ENCODE assay signal across 15 cellular contexts in genomic region chr7:51288896-51289607, GRCh38. TPM values are rescaled to one million over a fixed set of nuclear protein-coding genes. Genes with fewer than 3 reads are reported as not detected.
DNase-seq lines count a peak whose midpoint lies in the region; ATAC-seq, FAIRE-seq and TF ChIP-seq lines count a peak whose summit lies in the region.
"Had no signal": no experiment of that assay in that cellular context is flagged by ENCODE, and none has a peak within 500 bp of the region (broad histone marks: within the 10 kb centered on the region; RNA-seq: fewer than 3 reads in every experiment).

No MANE protein-coding gene starts in this region.

- H3F3A ChIP-seq in PC-9 (ENCODE audit: insufficient read depth, low read depth) = peaks cover 7% of the 10 kb centered on the region; the same call in 1 of the 2 replicates

- H2AFZ ChIP-seq in PC-9 = no peak overlapping the region

- intact Hi-C loops in PC-9 (cut with micrococcal nuclease; ENCODE audit: unreplicated experiment) = loop anchor here (2.0 kb wide), 2 partner anchors 14 to 26 kb away; no protein-coding TSS in a partner anchor
- intact Hi-C loops in sciatic nerve (cut with DNase I) = no loop called here

- TF ChIP-seq POLR2A in GM12891 (IDR thresholded peaks at IDR 0.05; ENCODE audit: low read depth, low read length) = no peak

- ATAC-seq in sciatic nerve = peak; percentile 52
- no peak for ATAC-seq in HG03460 (IDR thresholded peaks at IDR 0.05; ENCODE audit: unreplicated experiment)
- no peak for ATAC-seq in GM21528 (IDR thresholded peaks at IDR 0.05; ENCODE audit: low FRiP score, unreplicated experiment)
- ATAC-seq: naive thymus-derived CD4-positive, alpha-beta T cell had no signal

- H3K36me3 ChIP-seq in HEK293 (ENCODE audit: control insufficient read depth in 2 of 2, insufficient read depth in 1 of 2, low read length in 2 of 2) (no peaks in the 10 kb centered on the region), PC-9 (ENCODE audit: low read depth) (no peaks in the 10 kb centered on the region), right atrium auricular region (no peaks in the 10 kb centered on the region)

- H3K4me1 ChIP-seq in HEK293 (ENCODE audit: control insufficient read depth, insufficient read depth, low read length) (peaks cover 8% of the 10 kb centered on the region), PC-9 (replicated peaks; ENCODE audit: insufficient read depth) (peaks cover 21% of the 10 kb centered on the region), right atrium auricular region (peaks cover 0 to 16% of the 10 kb centered on the region in 2 donors)

- FAIRE-seq in GM12891 (lab: Jason Lieb, UNC) = no peak
- FAIRE-seq: GM12892 had no signal

- no peaks in the 10 kb centered on the region; the same call in 1 of the 2 replicates for H4K20me1 ChIP-seq in PC-9 (ENCODE audit: insufficient read depth)

- H3K9me2 ChIP-seq in PC-9 (ENCODE audit: insufficient read depth) = no peaks in the 10 kb centered on the region

- H3K4me2 ChIP-seq in PC-9 = peak overlapping the region; percentile 41; the same call in 1 of the 2 replicates
- H3K4me2 ChIP-seq: SK-N-SH had no signal

- H3K27ac ChIP-seq in HEK293 (ENCODE audit: extremely low read depth, low read depth, low read length) (no peak overlapping the region), PC-9 (no peak overlapping the region), right atrium auricular region (peak overlapping the region; percentile 49 to 78)

- peaks cover 53% of the 10 kb centered on the region for H3K79me2 ChIP-seq in PC-9 (ENCODE audit: low read depth)

- TF ChIP-seq CTCF in HEK293 (tag by site-specific recombination; IDR thresholded peaks at IDR 0.05) = no peak
- TF ChIP-seq CTCF in PC-9 (conservative IDR thresholded peaks at IDR 0.05) = no peak
- no peak for TF ChIP-seq CTCF in right atrium auricular region (IDR thresholded peaks at IDR 0.05)

- no peaks in the 10 kb centered on the region for H3K27me3 ChIP-seq in PC-9 (ENCODE audit: insufficient read depth, low read depth)
- no peaks in the 10 kb centered on the region for H3K27me3 ChIP-seq in right atrium auricular region

- no peaks in the 10 kb centered on the region for H3K9me3 ChIP-seq in HEK293 (ENCODE audit: control insufficient read depth, insufficient read depth, low read depth, low read length)
- peaks cover 3% of the 10 kb centered on the region; the same call in 1 of the 2 replicates for H3K9me3 ChIP-seq in PC-9 (ENCODE audit: insufficient read depth, low read depth)
- peaks cover 0 to 3% of the 10 kb centered on the region in 2 donors for H3K9me3 ChIP-seq in right atrium auricular region
- H3K9me3 ChIP-seq: SK-N-SH had no signal

- DNase-seq in PC-9 = peak in 1 of 2 experiments; percentile 52
- peak; percentile 46 for DNase-seq in right atrium auricular region (ENCODE audit: low spot score)
- DNase-seq in sciatic nerve (ENCODE audit: low spot score) = no peak
- DNase-seq in mesenteric fat pad (ENCODE audit: low spot score) = no peak
- no peak for DNase-seq in GM12891 (ENCODE audit: insufficient read length, low spot score)
- DNase-seq: activated CD4-positive, alpha-beta memory T cell treated with anti-CD3 and anti-CD28 coated beads, Interleukin-2, amount 10 ng/mL, durations not matched to agents 7 days and 5 days; activated naive CD8-positive, alpha-beta T cell treated with anti-CD3 and anti-CD28 coated beads, Interleukin-2, amount 10 ng/mL, durations not matched to agents 7 days and 5 days; effector CD8-positive, alpha-beta T cell; naive thymus-derived CD4-positive, alpha-beta T cell; SK-N-SH; stimulated activated CD4-positive, alpha-beta T cell treated with anti-CD3 and anti-CD28 coated beads, Interleukin-1b, Interleukin-23, amount 100 ng/mL, for 48 hours had no signal

- CTCF ChIA-PET in HEK293 (lab: Yijun Ruan, JAX) (interaction anchor here (0.6 kb wide), 1 partner anchor 435 kb away, joined by 3 read pairs; no protein-coding TSS in a partner anchor), PC-9 (lab: Charles Lee) (no interaction called here)

- H3K4me3 ChIP-seq in HEK293 (ENCODE audit: low read depth, low read length) = no peak overlapping the region
- no peak overlapping the region for H3K4me3 ChIP-seq in PC-9
- no peak overlapping the region for H3K4me3 ChIP-seq in right atrium auricular region

- POLR2A ChIA-PET in HEK293 (lab: Yijun Ruan, JAX) (interaction anchor here (0.6 kb wide), 1 partner anchor 188 kb away, joined by 3 read pairs; no protein-coding TSS in a partner anchor), PC-9 (lab: Charles Lee; ENCODE audit: unreplicated experiment) (interaction anchor here (0.9 kb wide), 1 partner anchor 27 kb away, joined by 3 read pairs; no protein-coding TSS in a partner anchor)

- BruUV-seq in PC-9 (replicated peaks; lab: Mats Ljungman, UMichigan) = no TSS peak

TF ChIP-seq in HEK293, 187 proteins besides CTCF, POLR2A, EP300 and RAD21:
- TF ChIP-seq SP7 (tag by site-specific recombination; IDR thresholded peaks at IDR 0.05) (no peak), GLIS1 (tag by site-specific recombination; IDR thresholded peaks at IDR 0.05) (peak; percentile 62), ZBTB17 (tag by site-specific recombination; IDR thresholded peaks at IDR 0.05) (peak; percentile 45; the same call in 1 of the 2 replicates), HOXC10 (CRISPR knock-in tag; IDR thresholded peaks at IDR 0.05) (no peak), ZIC2 (tag by site-specific recombination; IDR thresholded peaks at IDR 0.05) (0 out of 2 replicates have a peak, but pooled peaks have one; percentile 8)

TF ChIP-seq in GM12891, 5 proteins besides CTCF, POLR2A, EP300 and RAD21:
- no peak for TF ChIP-seq POU2F2 (IDR thresholded peaks at IDR 0.05; ENCODE audit: low read depth, low read length)
TF ChIP-seq in GM12891: peak in this region for 0.

RNA-seq across cellular contexts. Expression of gene COBL, which starts 27.6 kb away (rescaled TPM):
- total RNA-seq in PC-9 (2021) = 49.4 and 51.4 TPM in 2 replicates
- total RNA-seq in right atrium auricular region = 10 to 100 TPM; 26.3 to 31.4 TPM
- total RNA-seq in sciatic nerve = 17.0 TPM
- total RNA-seq in mesenteric fat pad = 9.2 TPM
- not detected for polyA plus RNA-seq in GM12891 (2012; ENCODE audit: low read depth, missing spikeins)
- total RNA-seq: activated CD4-positive, alpha-beta memory T cell treated with anti-CD3 and anti-CD28 coated beads, Interleukin-2, amount 10 ng/mL, durations not matched to agents 7 days and 5 days; activated naive CD8-positive, alpha-beta T cell treated with anti-CD3 and anti-CD28 coated beads, Interleukin-2, amount 10 ng/mL, durations not matched to agents 7 days and 5 days had no signal
- polyA plus RNA-seq: naive thymus-derived CD4-positive, alpha-beta T cell had no signal

Comparison
In these comparisons a context has a peak if more than half of its experiments do, and no peak if none do; other contexts are left out.
1. H3K27ac ChIP-seq: peak in right atrium auricular region (2 of 2); none in HEK293 (single experiment) and PC-9 (single experiment).